Comparison of ENCODE assay signal across 9 cellular contexts in the genomic region with DNA sequence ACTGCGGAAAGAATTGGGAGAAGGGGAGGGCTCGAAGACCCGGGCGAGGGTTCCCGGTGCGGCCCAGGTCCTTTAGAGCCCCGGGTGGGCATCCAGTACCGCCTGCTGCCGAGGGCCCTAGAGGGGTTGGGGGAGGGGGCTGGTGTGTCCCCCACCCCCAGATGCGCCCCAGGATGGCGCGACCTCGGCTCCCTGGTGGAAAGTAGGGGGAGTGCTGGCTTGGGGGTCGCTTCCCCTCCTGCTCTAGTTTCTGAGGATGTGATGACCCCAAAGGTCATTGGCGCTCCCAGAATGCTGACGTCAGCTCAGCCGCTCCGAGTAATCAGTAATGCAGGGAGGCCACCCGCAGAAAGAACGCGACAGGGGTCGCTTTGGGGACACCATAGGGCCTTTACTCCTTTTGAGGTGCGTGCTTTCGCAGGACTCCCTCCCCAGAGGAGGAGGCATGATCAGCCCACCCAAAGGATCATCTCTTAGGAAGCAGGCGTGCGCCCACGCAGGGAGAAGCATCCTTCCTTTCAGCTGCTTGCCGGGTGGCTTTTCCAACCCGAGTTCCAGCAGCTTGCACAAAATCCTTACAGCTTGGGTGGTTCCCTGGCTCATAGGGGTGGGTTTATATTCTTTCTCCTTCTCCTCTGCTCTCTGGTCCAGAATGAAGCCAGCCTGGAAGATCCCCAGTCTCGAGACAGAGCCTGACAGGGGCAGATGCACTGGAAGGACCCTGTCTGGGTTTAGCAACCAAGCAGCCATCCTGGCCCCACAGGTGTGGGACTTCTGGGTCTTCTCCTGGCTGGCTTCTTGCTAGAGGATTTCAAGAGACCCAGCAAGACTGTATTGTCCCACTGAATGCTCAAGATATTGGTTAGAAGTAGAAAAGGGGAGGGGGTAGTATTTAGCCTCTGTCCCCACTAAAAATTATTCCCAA. TPM values are rescaled to one million over a fixed set of nuclear protein-coding genes. Genes with fewer than 3 reads are reported as not detected.
DNase-seq lines count a peak whose midpoint lies in the region; ATAC-seq and TF ChIP-seq lines count a peak whose summit lies in the region.
"Had no signal": no experiment of that assay in that cellular context is flagged by ENCODE, and none has a peak within 500 bp of the region (broad histone marks: within the 10 kb centered on the region; RNA-seq: fewer than 3 reads in every experiment).

No MANE protein-coding gene starts in this region.

- peak overlapping the region; percentile 98 for H3K4me3 Mint-ChIP-seq in dendritic cell treated with granulocyte-macrophage colony-stimulating factor and Interleukin-4, amounts not matched to agents 40 ng/mL and 50 ng/mL, for 4 days
- H3K4me3 Mint-ChIP-seq in naive thymus-derived CD8-positive, alpha-beta T cell, result peak overlapping the region; percentile 75 to 98 (median 91)

- DNase-seq in cardiac muscle cell (ENCODE audit: low read depth in 1 of 2, low spot score in 1 of 2) (no peak), left cardiac atrium (no peak), aorta (peak; percentile 55 to 76), UCSD-AML1 (lab: John Stamatoyannopoulos, UW; ENCODE audit: unreplicated experiment) (no peak), HCEC 1CT (no peak)
- DNase-seq in naive thymus-derived CD8-positive, alpha-beta T cell, result peak in 1 of 10 donors; percentile 51
- DNase-seq: NCI-H1417 treated with DMSO at 0.1 percent for 48 hours had no signal

- H3K27ac ChIP-seq in cardiac muscle cell (no peak overlapping the region), aorta (ENCODE audit: low read depth in 1 of 2, low read length in 2 of 2) (no peak overlapping the region)

- H3K4me1 Mint-ChIP-seq in dendritic cell treated with granulocyte-macrophage colony-stimulating factor and Interleukin-4, amounts not matched to agents 40 ng/mL and 50 ng/mL, for 4 days (ENCODE audit: low read depth), result peaks cover 36% of the 10 kb centered on the region
- peaks cover 4 to 17% (median 16%) of the 10 kb centered on the region in 4 donors for H3K4me1 Mint-ChIP-seq in naive thymus-derived CD8-positive, alpha-beta T cell

- H3K27me3 Mint-ChIP-seq in dendritic cell treated with granulocyte-macrophage colony-stimulating factor and Interleukin-4, amounts not matched to agents 40 ng/mL and 50 ng/mL, for 4 days, result no peaks in the 10 kb centered on the region
- H3K27me3 Mint-ChIP-seq in naive thymus-derived CD8-positive, alpha-beta T cell, result no peaks in the 10 kb centered on the region

- intact Hi-C loops in left cardiac atrium (cut with DNase I) (loop anchor here in 1 of 2 donors (10.0 kb wide), 1 partner anchor 93 kb away; no protein-coding TSS in a partner anchor), aorta (cut with DNase I) (no loop called here)
- intact Hi-C loops in dendritic cell treated with granulocyte-macrophage colony-stimulating factor and Interleukin-4, amounts not matched to agents 40 ng/mL and 50 ng/mL, for 4 days (cut with micrococcal nuclease), result loop anchor here (2.0 to 5.0 kb wide), 5 partner anchors 27 to 246 kb away; no protein-coding TSS in a partner anchor

- no peaks in the 10 kb centered on the region for H3K9me3 Mint-ChIP-seq in dendritic cell treated with granulocyte-macrophage colony-stimulating factor and Interleukin-4, amounts not matched to agents 40 ng/mL and 50 ng/mL, for 4 days
- no peaks in the 10 kb centered on the region for H3K9me3 Mint-ChIP-seq in naive thymus-derived CD8-positive, alpha-beta T cell

- peaks cover 5% of the 10 kb centered on the region for H3K4me1 ChIP-seq in cardiac muscle cell (ENCODE audit: low read depth)
- no peaks in the 10 kb centered on the region for H3K4me1 ChIP-seq in aorta (ENCODE audit: control insufficient read depth in 1 of 2, insufficient read depth in 2 of 2, low read length in 2 of 2)

- H3K9me3 ChIP-seq in cardiac muscle cell (ENCODE audit: low read depth) (no peaks in the 10 kb centered on the region), aorta (ENCODE audit: control insufficient read depth, low read length) (no peaks in the 10 kb centered on the region)

- WGBS in aorta, 2 donors, result 22 to 23% methylated on average over 30 of the region's 30 CpGs

- H3K36me3 ChIP-seq in cardiac muscle cell, result no peaks in the 10 kb centered on the region
- H3K36me3 ChIP-seq in aorta (ENCODE audit: control insufficient read depth in 1 of 2, insufficient read depth in 2 of 2, low read length in 1 of 2), result no peaks in the 10 kb centered on the region

- POLR2A ChIA-PET in naive thymus-derived CD8-positive, alpha-beta T cell (lab: Charles Lee), result interaction anchor here (1.0 to 3.1 kb wide), 7 partner anchors 27 to 1347 kb away, joined by 3 to 16 read pairs (median 8); a partner anchor contains a TSS

- ATAC-seq in left cardiac atrium (no peak), aorta (ENCODE audit: low FRiP score) (no peak), HG02852 (IDR thresholded peaks at IDR 0.05; ENCODE audit: unreplicated experiment) (no peak)
- no peak for ATAC-seq in naive thymus-derived CD8-positive, alpha-beta T cell

- peak overlapping the region; percentile 49 for H3K4me3 ChIP-seq in cardiac muscle cell
- no peak overlapping the region for H3K4me3 ChIP-seq in aorta (ENCODE audit: low read length in 2 of 2)

- H3K27me3 ChIP-seq in cardiac muscle cell (peaks cover 45% of the 10 kb centered on the region), aorta (ENCODE audit: control insufficient read depth in 1 of 2, insufficient read depth in 2 of 2, low read length in 1 of 2) (no peaks in the 10 kb centered on the region)

- peak overlapping the region; percentile 97 for H3K27ac Mint-ChIP-seq in dendritic cell treated with granulocyte-macrophage colony-stimulating factor and Interleukin-4, amounts not matched to agents 40 ng/mL and 50 ng/mL, for 4 days
- peak overlapping the region in 9 of 10 donors; percentile 19 to 96 (median 62) for H3K27ac Mint-ChIP-seq in naive thymus-derived CD8-positive, alpha-beta T cell

- H3K36me3 Mint-ChIP-seq in dendritic cell treated with granulocyte-macrophage colony-stimulating factor and Interleukin-4, amounts not matched to agents 40 ng/mL and 50 ng/mL, for 4 days (ENCODE audit: low read depth), result peaks cover 16% of the 10 kb centered on the region
- H3K36me3 Mint-ChIP-seq in naive thymus-derived CD8-positive, alpha-beta T cell, result no peaks in the 10 kb centered on the region

- TF ChIP-seq CTCF in cardiac muscle cell (IDR thresholded peaks at IDR 0.05; ENCODE audit: low read depth, low read length), result no peak

RNA-seq across cellular contexts. Expression of a gene that starts 1.3 kb away (rescaled TPM):
- total RNA-seq in cardiac muscle cell, result 33.8 and 43.4 TPM in 2 replicates
- 85.3 and 114 TPM in 2 replicates for polyA plus RNA-seq in cardiac muscle cell
- 100 to 1,000 TPM; 141 to 253 TPM for total RNA-seq in left cardiac atrium
- total RNA-seq in naive thymus-derived CD8-positive, alpha-beta T cell, result 10 to 100 TPM; 61.3 to 63.5 TPM
- polyA plus RNA-seq in naive thymus-derived CD8-positive, alpha-beta T cell, result 10 to 100 TPM; 29.5 to 34.1 (median 30.7) TPM
- 10 to 100 TPM; 52.3 to 69.9 TPM for total RNA-seq in aorta
- 10 to 100 TPM; 34.0 to 52.8 TPM for polyA plus RNA-seq in aorta

Comparison
In these comparisons a context has a peak if more than half of its experiments do, and no peak if none do; other contexts are left out.
1. DNase-seq: peak in aorta (2 of 2); none in cardiac muscle cell (0 of 2), left cardiac atrium (single experiment), UCSD-AML1 (single experiment) and HCEC 1CT (single experiment).